1 cellular context compared by ENCODE assay signal in genomic region chr3:69079269-69080159, GRCh38.
TF ChIP-seq lines count a peak whose summit lies in the region.

No MANE protein-coding gene starts in this region.

TF ChIP-seq in HepG2, 621 proteins besides CTCF, POLR2A, EP300 and RAD21 (continued from another document):
- TF ChIP-seq ZNF142 (CRISPR knock-in tag; IDR thresholded peaks at IDR 0.05) (peak; percentile 83; the same call in 1 of the 2 replicates), ZNF446 (CRISPR knock-in tag; IDR thresholded peaks at IDR 0.05) (no peak), TOPORS (CRISPR knock-in tag; IDR thresholded peaks at IDR 0.05) (no peak), ZNF687 (CRISPR knock-in tag; IDR thresholded peaks at IDR 0.05) (peak; percentile 35), ETV6 (CRISPR knock-in tag; conservative IDR thresholded peaks at IDR 0.05) (no peak), MED1 (CRISPR knock-in tag; IDR thresholded peaks at IDR 0.05) (no peak), HNF1A (IDR thresholded peaks at IDR 0.05; ENCODE audit: low read depth) (no peak), HNF1A (CRISPR knock-in tag; IDR thresholded peaks at IDR 0.05; ENCODE audit: borderline replicate concordance) (peak; percentile 42; the same call in 1 of the 2 replicates), TCF7L2 (IDR thresholded peaks at IDR 0.05; ENCODE audit: low read depth, low read length) (no peak), SNAPC4 (CRISPR knock-in tag; IDR thresholded peaks at IDR 0.05) (peak; percentile 83; the same call in 1 of the 2 replicates)
